26 cellular contexts compared by ENCODE assay signal in the genomic region with DNA sequence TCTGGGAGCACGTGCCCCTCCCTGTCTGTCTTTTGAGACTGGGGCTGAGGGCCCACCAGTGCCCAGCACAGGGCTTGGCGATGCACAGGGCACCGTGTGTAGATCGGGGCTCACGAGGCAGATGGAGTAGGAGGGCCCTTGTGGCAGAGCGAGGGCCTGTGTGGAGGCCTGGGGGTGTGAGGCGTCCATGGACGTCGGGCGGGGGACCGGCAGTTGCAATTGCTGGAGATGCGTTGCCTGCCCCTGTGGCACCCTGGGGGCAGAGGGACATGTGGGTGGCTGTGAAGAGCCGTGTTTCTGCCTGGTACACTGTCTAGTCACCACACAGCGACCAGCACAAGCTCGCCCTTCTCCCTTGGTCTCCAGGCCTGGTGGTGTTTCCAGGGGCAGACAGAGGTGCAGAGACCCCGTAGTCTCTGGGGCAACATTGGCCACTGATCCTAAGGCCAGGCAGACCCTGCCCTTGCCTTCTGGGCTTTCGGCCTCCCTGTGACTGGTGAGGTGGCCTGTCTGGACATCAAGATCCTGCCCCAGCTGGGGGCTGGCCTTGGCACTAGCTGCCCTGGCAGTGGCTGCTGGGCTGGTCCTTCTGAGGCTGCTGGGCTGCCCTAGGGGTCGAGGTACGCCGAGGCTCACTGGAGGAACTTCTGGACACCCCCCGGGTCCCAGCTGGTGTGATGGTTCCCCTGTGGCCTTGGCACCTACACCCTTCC. TPM values are rescaled to one million over a fixed set of nuclear protein-coding genes. Genes with fewer than 3 reads are reported as not detected.
"Had no signal": no experiment of that assay in that cellular context is flagged by ENCODE, and none has a peak within 500 bp of the region (broad histone marks: within the 10 kb centered on the region; RNA-seq: fewer than 3 reads in every experiment).

No MANE protein-coding gene starts in this region.

- H3K27ac Mint-ChIP-seq: naive thymus-derived CD8-positive, alpha-beta T cell; progenitor cell of endocrine pancreas; stimulated activated memory B cell treated with anti-CD40 and anti-IgM and Interleukin-4, amounts not matched to agents 10 μg/mL and 1 μg/mL and 100 μg/mL, for 72 hours; stimulated activated naive CD8-positive, alpha-beta T cell treated with anti-CD3 and anti-CD28 coated beads, Interleukin-15, amount 100 ng/mL, for 72 hours had no signal

- H3K9me3 Mint-ChIP-seq: naive thymus-derived CD8-positive, alpha-beta T cell; nephron; neural crest cell; stimulated activated memory B cell treated with anti-CD40 and anti-IgM and Interleukin-4, amounts not matched to agents 10 μg/mL and 1 μg/mL and 100 μg/mL, for 72 hours; stimulated activated naive CD8-positive, alpha-beta T cell treated with anti-CD3 and anti-CD28 coated beads, Interleukin-15, amount 100 ng/mL, for 72 hours had no signal

- H3K27me3 ChIP-seq: heart left ventricle, neutrophil, right atrium auricular region, right lobe of liver, suprapubic skin, upper lobe of right lung had no signal

- H3K27me3 Mint-ChIP-seq: progenitor cell of endocrine pancreas had no signal

- H3K36me3 ChIP-seq: left ventricle myocardium inferior, neutrophil, right atrium auricular region, right lobe of liver, suprapubic skin, thoracic aorta, tibial artery, upper lobe of right lung had no signal

- H3K36me3 Mint-ChIP-seq: naive thymus-derived CD8-positive, alpha-beta T cell; stimulated activated memory B cell treated with anti-CD40 and anti-IgM and Interleukin-4, amounts not matched to agents 10 μg/mL and 1 μg/mL and 100 μg/mL, for 72 hours had no signal

- DNase-seq: heart left ventricle; hypothalamus; islet precursor cell; left ventricle myocardium inferior; naive thymus-derived CD8-positive, alpha-beta T cell; occipital lobe; right lobe of liver; stimulated activated CD4-positive, alpha-beta T cell treated with anti-CD3 and anti-CD28 coated beads, Interleukin-1b, Interleukin-23, amount 100 ng/mL, for 48 hours; stimulated activated CD4-positive, alpha-beta T cell treated with anti-CD3 and anti-CD28 coated beads, Interleukin-2, amount 100 ng/mL, for 48 hours; stimulated activated CD4-positive, alpha-beta T cell treated with anti-CD3 and anti-CD28 coated beads, Interleukin-4, amount 100 ng/mL, for 4 hours; stimulated activated CD8-positive, alpha-beta memory T cell treated with anti-CD3 and anti-CD28 coated beads, Interleukin-4, amount 100 ng/mL, for 48 hours; stimulated activated naive CD4-positive, alpha-beta T cell treated with Interleukin-2 at 50 U/mL for 16 hours; stimulated activated naive CD8-positive, alpha-beta T cell treated with anti-CD3 and anti-CD28 coated beads, Interleukin-15, amount 100 ng/mL, for 72 hours; tibial artery; trophoblast cell; upper lobe of right lung had no signal

- H3K4me1 Mint-ChIP-seq: stimulated activated memory B cell treated with anti-CD40 and anti-IgM and Interleukin-4, amounts not matched to agents 10 μg/mL and 1 μg/mL and 100 μg/mL, for 72 hours had no signal

- H3K9me3 ChIP-seq: heart left ventricle, left ventricle myocardium inferior, neutrophil, right atrium auricular region, right lobe of liver, suprapubic skin, thoracic aorta, tibial artery, upper lobe of right lung had no signal

- ATAC-seq: heart left ventricle; naive thymus-derived CD8-positive, alpha-beta T cell; right lobe of liver; stimulated activated memory B cell treated with anti-CD40 and anti-IgM and Interleukin-4, amounts not matched to agents 10 μg/mL and 1 μg/mL and 100 μg/mL, for 72 hours; stimulated activated naive CD8-positive, alpha-beta T cell treated with anti-CD3 and anti-CD28 coated beads, Interleukin-15, amount 100 ng/mL, for 72 hours; upper lobe of right lung had no signal

- H3K4me3 Mint-ChIP-seq: naive thymus-derived CD8-positive, alpha-beta T cell; nephron; neural crest cell; stimulated activated memory B cell treated with anti-CD40 and anti-IgM and Interleukin-4, amounts not matched to agents 10 μg/mL and 1 μg/mL and 100 μg/mL, for 72 hours; stimulated activated naive CD8-positive, alpha-beta T cell treated with anti-CD3 and anti-CD28 coated beads, Interleukin-15, amount 100 ng/mL, for 72 hours had no signal

- H3K27ac ChIP-seq: heart left ventricle, left ventricle myocardium inferior, neutrophil, right atrium auricular region, right lobe of liver, suprapubic skin, thoracic aorta, tibial artery, upper lobe of right lung had no signal

- H3K4me3 ChIP-seq: heart left ventricle, left ventricle myocardium inferior, lung, right atrium auricular region, right lobe of liver, smooth muscle cell, suprapubic skin, thoracic aorta, tibial artery, upper lobe of right lung had no signal

- H3K4me2 ChIP-seq: smooth muscle cell had no signal

RNA-seq across cellular contexts. Expression of a gene that starts 14.5 kb away (rescaled TPM):
- polyA plus RNA-seq: naive thymus-derived CD8-positive, alpha-beta T cell had no signal
